11 cellular contexts compared by ENCODE assay signal in genomic region chr10:26481914-26482550, GRCh38. TPM values are rescaled to one million over a fixed set of nuclear protein-coding genes. Genes with fewer than 3 reads are reported as not detected.
DNase-seq lines count a peak whose midpoint lies in the region; ATAC-seq and TF ChIP-seq lines count a peak whose summit lies in the region.
"Had no signal": no experiment of that assay in that cellular context is flagged by ENCODE, and none has a peak within 500 bp of the region (broad histone marks: within the 10 kb centered on the region; RNA-seq: fewer than 3 reads in every experiment).

No MANE protein-coding gene starts in this region.

- no peaks in the 10 kb centered on the region for H3K9me3 ChIP-seq in SU-DHL-6 (ENCODE audit: insufficient read depth, low read length)
- no peaks in the 10 kb centered on the region for H3K9me3 ChIP-seq in spleen

- TF ChIP-seq POLR2A in spleen (IDR thresholded peaks at IDR 0.05): no peak

- H3K36me3 ChIP-seq in SU-DHL-6 (ENCODE audit: low read length) (no peaks in the 10 kb centered on the region), spleen (peaks cover 0 to 7% (median 0%) of the 10 kb centered on the region in 6 donors)

- peaks cover 91% of the 10 kb centered on the region for H3K79me2 ChIP-seq in SU-DHL-6 (ENCODE audit: insufficient read depth, low read length)

- WGBS in spleen, 5 donors: 17 to 29% (median 19%) methylated on average over 8 of the region's 8 CpGs

- peak overlapping the region; percentile 99 for H3K27ac ChIP-seq in SU-DHL-6 (ENCODE audit: low read depth, low read length)
- peak overlapping the region; percentile 76 to 93 (median 88) for H3K27ac ChIP-seq in spleen
- H3K27ac ChIP-seq: 22Rv1, SK-N-MC had no signal

- TF ChIP-seq CTCF in SU-DHL-6 (IDR thresholded peaks at IDR 0.05; ENCODE audit: insufficient read depth, low read length, poor library complexity, severe bottlenecking): no peak
- no peak for TF ChIP-seq CTCF in spleen (IDR thresholded peaks at IDR 0.05 in 8 of 11, conservative IDR thresholded peaks at IDR 0.05 in 3 of 11)

- no peak overlapping the region for H2AFZ ChIP-seq in SU-DHL-6 (ENCODE audit: low read depth, low read length, severe bottlenecking)

- peak overlapping the region; percentile 49 for H3K9ac ChIP-seq in SU-DHL-6 (ENCODE audit: low read length)

- peak; percentile 35 to 43 for ATAC-seq in activated CD4-positive, CD25-positive, alpha-beta regulatory T cell treated with anti-CD3 and anti-CD28 coated beads, Interleukin-2, amount 50 U/mL, for 24 hours
- ATAC-seq in HG02981 (IDR thresholded peaks at IDR 0.05; ENCODE audit: unreplicated experiment): peak; percentile 55

- intact Hi-C loops in spleen (cut with DNase I; ENCODE audit: low total_unique reads): no loop called here

- peaks cover 51% of the 10 kb centered on the region for H3F3A ChIP-seq in SU-DHL-6 (ENCODE audit: insufficient read depth)

- H3K4me1 ChIP-seq in spleen: peaks cover 37 to 99% (median 86%) of the 10 kb centered on the region in 6 donors

- H3K4me3 ChIP-seq in SU-DHL-6 (ENCODE audit: insufficient read depth, low read length, poor library complexity, severe bottlenecking) (peak overlapping the region; percentile 50), spleen (peak overlapping the region in 2 of 8 donors; percentile 3 to 24)
- H3K4me3 ChIP-seq: SK-N-MC had no signal

- DNase-seq in activated CD4-positive, CD25-positive, alpha-beta regulatory T cell treated with anti-CD3 and anti-CD28 coated beads, Interleukin-2, amount 50 U/mL, for 72 hours: no peak
- DNase-seq in spleen: no peak
- DNase-seq in ureter (ENCODE audit: low spot score): no peak
- no peak for DNase-seq in NCI-H2196 treated with DMSO at 0.1 percent for 48 hours (lab: John Stamatoyannopoulos, UW; ENCODE audit: unreplicated experiment)
- DNase-seq in cortex of kidney (lab: John Stamatoyannopoulos, UW): no peak
- DNase-seq: effector CD4-positive, alpha-beta T cell had no signal

- peak overlapping the region; percentile 98 for H3K4me2 ChIP-seq in SU-DHL-6 (ENCODE audit: low read depth, low read length, poor library complexity, severe bottlenecking)

- H4K20me1 ChIP-seq in SU-DHL-6 (ENCODE audit: low read depth, low read length): no peaks in the 10 kb centered on the region

- H3K9me2 ChIP-seq in SU-DHL-6 (replicated peaks; ENCODE audit: insufficient read depth, low read length): no peaks in the 10 kb centered on the region

- H3K27me3 ChIP-seq in SU-DHL-6 (ENCODE audit: low read length) (no peaks in the 10 kb centered on the region), spleen (replicated peaks in 1 of 7) (no peaks in the 10 kb centered on the region)

RNA-seq across cellular contexts. Expression of gene APBB1IP, which starts 43.9 kb away (rescaled TPM):
- total RNA-seq in spleen (100 to 1,000 TPM in 1 of 7 donors, 10 to 100 TPM in 6; 67.8 to 136 (median 84.6) TPM), ureter (8.0 TPM)
- 10 to 100 TPM; 19.7 to 24.9 (median 21.8) TPM for polyA plus RNA-seq in spleen
